8 cellular contexts compared by ENCODE assay signal in the genomic region with DNA sequence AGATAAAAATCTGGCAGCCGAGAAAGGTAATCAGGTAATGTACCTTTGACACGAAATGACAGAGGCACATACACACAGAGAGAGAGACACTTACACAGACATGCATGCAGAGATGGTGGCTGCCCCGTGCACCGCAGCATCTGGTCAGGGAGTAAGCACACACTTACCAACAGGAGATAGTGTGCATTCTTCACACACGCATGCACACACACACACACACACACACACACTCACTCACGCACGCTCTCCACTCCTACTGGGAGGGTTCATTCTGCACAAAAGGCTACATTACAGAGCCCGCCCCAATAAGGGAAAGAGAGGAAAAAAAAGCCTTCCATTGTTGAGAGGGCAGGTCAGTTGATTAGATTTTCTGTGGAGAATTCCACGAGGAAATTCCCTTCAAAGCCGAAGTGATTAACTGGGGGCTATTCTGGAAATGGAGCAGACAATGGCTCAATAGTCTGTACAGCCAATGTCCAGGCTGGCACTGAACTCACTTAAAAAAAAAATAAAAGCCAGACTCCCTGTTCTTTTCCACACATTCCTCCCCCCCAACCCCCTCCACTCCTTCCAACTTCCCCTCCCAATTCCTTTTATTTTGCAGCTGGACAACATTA. TPM values are rescaled to one million over a fixed set of nuclear protein-coding genes. Genes with fewer than 3 reads are reported as not detected.
DNase-seq lines count a peak whose midpoint lies in the region; ATAC-seq and TF ChIP-seq lines count a peak whose summit lies in the region.

No MANE protein-coding gene starts in this region.

- no peaks in the 10 kb centered on the region for H3K9me3 ChIP-seq in hepatocyte (ENCODE audit: low read depth)

- DNase-seq in hepatocyte (ENCODE audit: low spot score) (peak; percentile 22), retina (peak; percentile 76), foreskin fibroblast (no peak), NCI-H1048 (lab: John Stamatoyannopoulos, UW) (no peak)
- DNase-seq in activated CD4-positive, alpha-beta T cell treated with anti-CD3 and anti-CD28 coated beads for 4 hours, result no peak

- peak overlapping the region; percentile 75 for H2AFZ ChIP-seq in hepatocyte

- no peaks in the 10 kb centered on the region for H3K36me3 ChIP-seq in hepatocyte (replicated peaks; ENCODE audit: insufficient read depth, low read depth)

- H3K4me3 ChIP-seq in WI38 (ENCODE audit: low read depth, low read length), result peak overlapping the region; percentile 53
- peak overlapping the region; percentile 41 for H3K4me3 ChIP-seq in hepatocyte
- peak overlapping the region in 1 of 2 donors; percentile 24 for H3K4me3 ChIP-seq in foreskin fibroblast (ENCODE audit: low read depth in 1 of 2, low read length in 2 of 2)

- H4K20me1 ChIP-seq in hepatocyte (ENCODE audit: insufficient read depth, poor library complexity, severe bottlenecking), result no peaks in the 10 kb centered on the region

- WGBS in hepatocyte (ENCODE audit: low lambda C conversion rate, missing lambda C conversion rate), result 7% methylated on average over 10 of the region's 10 CpGs

- H3K79me2 ChIP-seq in hepatocyte, result no peaks in the 10 kb centered on the region

- peak overlapping the region; percentile 84 for H3K4me2 ChIP-seq in hepatocyte

- no peaks in the 10 kb centered on the region for H3K9me2 ChIP-seq in hepatocyte (replicated peaks; ENCODE audit: insufficient read depth)

- peak overlapping the region; percentile 27 for H3K27ac ChIP-seq in hepatocyte

- H3K4me1 ChIP-seq in hepatocyte (ENCODE audit: insufficient read depth), result no peaks in the 10 kb centered on the region

- ATAC-seq in HG02642 (IDR thresholded peaks at IDR 0.05; ENCODE audit: poor library complexity, unreplicated experiment) (peak; percentile 24), GM19467 (IDR thresholded peaks at IDR 0.05; ENCODE audit: unreplicated experiment) (no peak)

- TF ChIP-seq CTCF in WI38 (IDR thresholded peaks at IDR 0.05; ENCODE audit: low read depth, low read length) (no peak), hepatocyte (IDR thresholded peaks at IDR 0.05; ENCODE audit: poor library complexity) (no peak), foreskin fibroblast (IDR thresholded peaks at IDR 0.05; ENCODE audit: low read depth, low read length) (no peak)

- H3K27me3 ChIP-seq in hepatocyte, result no peaks in the 10 kb centered on the region

RNA-seq across cellular contexts. Expression of a gene that starts 1.4 kb away (rescaled TPM):
- total RNA-seq in hepatocyte, result 26.4 and 26.9 TPM in 2 replicates
- polyA plus RNA-seq in hepatocyte, result 14.8 and 15.1 TPM in 2 replicates

Comparison
In these comparisons a context has a peak if more than half of its experiments do, and no peak if none do; other contexts are left out.
1. DNase-seq: peak in hepatocyte (single experiment) and retina (single experiment); none in foreskin fibroblast (0 of 2), NCI-H1048 (single experiment) and activated CD4-positive, alpha-beta T cell treated with anti-CD3 and anti-CD28 coated beads for 4 hours (0 of 2).